39 cellular contexts compared by ENCODE assay signal in genomic region chr20:49335456-49335855, GRCh38.
"Had no signal": no experiment of that assay in that cellular context is flagged by ENCODE, and none has a peak within 500 bp of the region (broad histone marks: within the 10 kb centered on the region; RNA-seq: fewer than 3 reads in every experiment).

No MANE protein-coding gene starts in this region.

- H3K27ac ChIP-seq: adrenal gland, ascending aorta, body of pancreas, breast epithelium, cardiac muscle cell had no signal

- H3K27ac Mint-ChIP-seq: activated naive CD4-positive, alpha-beta T cell treated with anti-CD3 and anti-CD28 coated beads for 36 hours; activated naive CD4-positive, alpha-beta T cell treated with anti-CD3 and anti-CD28 coated beads, Interleukin-2, amount 10 ng/mL, durations not matched to agents 7 days and 5 days; activated naive CD4-positive, alpha-beta T cell treated with anti-CD3 and anti-CD28 coated beads, Interleukin-2, amount 50 U/mL, for 24 hours; activated naive CD4-positive, alpha-beta T cell treated with anti-CD3 and anti-CD28 coated beads, Interleukin-2, amount 50 U/mL, for 72 hours; activated naive CD8-positive, alpha-beta T cell; activated naive CD8-positive, alpha-beta T cell treated with anti-CD3 and anti-CD28 coated beads for 36 hours; activated naive CD8-positive, alpha-beta T cell treated with anti-CD3 and anti-CD28 coated beads, Interleukin-2, amount 10 ng/mL, durations not matched to agents 7 days and 5 days; activated naive CD8-positive, alpha-beta T cell treated with anti-CD3 and anti-CD28 coated beads, Interleukin-2, amount 50 U/mL, for 24 hours; activated T-cell treated with anti-CD3 and anti-CD28 coated beads, Interleukin-2, amount 50 U/mL, for 24 hours; activated T-cell treated with anti-CD3 and anti-CD28 coated beads, Interleukin-2, amount 50 U/mL, for 72 hours; activated T-helper 1 cell treated with anti-CD3 and anti-CD28 coated beads, Interleukin-12 subunit alpha, Interleukin-12 subunit beta, Interleukin-2, Interleukin-4 antibody, amounts not matched to agents 30 ng/mL and 10 ng/mL and 1 ng/mL, durations not matched to agents 14 hours and 24 hours and 36 hours; activated T-helper 17 cell treated with anti-CD3 and anti-CD28 coated beads, Interleukin-2, amount 50 U/mL, for 72 hours; activated T-helper 2 cell treated with anti-CD3 and anti-CD28 coated beads, Interferon-gamma antibody, Interleukin-2, Interleukin-4, amounts not matched to agents 10 μg/mL and 5 μg/mL and 100 μg/mL, durations not matched to agents 14 hours and 24 hours and 36 hours; brain had no signal

- DNase-seq: activated effector memory CD4-positive, alpha-beta T cell treated with anti-CD3 and anti-CD28 coated beads, Interleukin-2, amount 50 U/mL, for 16 hours; activated effector memory CD4-positive, alpha-beta T cell treated with Interleukin-2 at 50 U/mL for 16 hours; activated gamma-delta T cell; activated gamma-delta T cell treated with Interleukin-2 at 50 U/mL for 16 hours; activated naive CD4-positive, alpha-beta T cell treated with anti-CD3 and anti-CD28 coated beads for 36 hours; activated naive CD4-positive, alpha-beta T cell treated with anti-CD3 and anti-CD28 coated beads, Interleukin-2, amount 10 ng/mL, durations not matched to agents 7 days and 5 days; activated naive CD4-positive, alpha-beta T cell treated with anti-CD3 and anti-CD28 coated beads, Interleukin-2, amount 50 U/mL, for 16 hours; activated naive CD4-positive, alpha-beta T cell treated with Interleukin-2 at 50 U/mL for 16 hours; activated naive CD8-positive, alpha-beta T cell treated with anti-CD3 and anti-CD28 coated beads for 36 hours; activated naive CD8-positive, alpha-beta T cell treated with anti-CD3 and anti-CD28 coated beads, Interleukin-2, amount 10 ng/mL, durations not matched to agents 7 days and 5 days; activated naive CD8-positive, alpha-beta T cell treated with anti-CD3 and anti-CD28 coated beads, Interleukin-2, amount 50 U/mL, for 24 hours; activated T-cell treated with anti-CD3 and anti-CD28 coated beads, Interleukin-2, amount 50 U/mL, for 1 hour; activated T-cell treated with anti-CD3 and anti-CD28 coated beads, Interleukin-2, amount 50 U/mL, for 24 hours; activated T-cell treated with anti-CD3 and anti-CD28 coated beads, Interleukin-2, amount 50 U/mL, for 4 hours; activated T-cell treated with anti-CD3 and anti-CD28 coated beads, Interleukin-2, amount 50 U/mL, for 48 hours; activated T-cell treated with anti-CD3 and anti-CD28 coated beads, Interleukin-2, amount 50 U/mL, for 72 hours; adrenal gland; amniotic stem cell; amygdala; anterior cingulate cortex; aorta; body of pancreas; caudate nucleus; central memory CD4-positive, alpha-beta T cell; cerebellar nuclear complex had no signal

- H3K36me3 Mint-ChIP-seq: activated naive CD4-positive, alpha-beta T cell treated with anti-CD3 and anti-CD28 coated beads, Interleukin-2, amount 10 ng/mL, durations not matched to agents 7 days and 5 days; activated naive CD4-positive, alpha-beta T cell treated with anti-CD3 and anti-CD28 coated beads, Interleukin-2, amount 50 U/mL, for 24 hours; activated naive CD4-positive, alpha-beta T cell treated with anti-CD3 and anti-CD28 coated beads, Interleukin-2, amount 50 U/mL, for 72 hours; activated naive CD8-positive, alpha-beta T cell; activated naive CD8-positive, alpha-beta T cell treated with anti-CD3 and anti-CD28 coated beads for 36 hours; activated naive CD8-positive, alpha-beta T cell treated with anti-CD3 and anti-CD28 coated beads, Interleukin-2, amount 10 ng/mL, durations not matched to agents 7 days and 5 days; brain had no signal

- H3K9me3 ChIP-seq: adrenal gland, ascending aorta, body of pancreas, breast epithelium had no signal

- H3K4me1 Mint-ChIP-seq: activated naive CD4-positive, alpha-beta T cell treated with anti-CD3 and anti-CD28 coated beads, Interleukin-2, amount 10 ng/mL, durations not matched to agents 7 days and 5 days; activated naive CD4-positive, alpha-beta T cell treated with anti-CD3 and anti-CD28 coated beads, Interleukin-2, amount 50 U/mL, for 24 hours; activated naive CD8-positive, alpha-beta T cell treated with anti-CD3 and anti-CD28 coated beads for 36 hours; activated naive CD8-positive, alpha-beta T cell treated with anti-CD3 and anti-CD28 coated beads, Interleukin-2, amount 50 U/mL, for 24 hours; activated T-helper 17 cell treated with anti-CD3 and anti-CD28 coated beads, Interleukin-2, amount 50 U/mL, for 72 hours; central memory CD8-positive, alpha-beta T cell had no signal

- H3K27me3 ChIP-seq: ascending aorta, body of pancreas had no signal

- H3K36me3 ChIP-seq: adrenal gland, ascending aorta, breast epithelium, cardiac muscle cell had no signal

- H3K4me1 ChIP-seq: adrenal gland, body of pancreas, breast epithelium had no signal

- H3K9me3 Mint-ChIP-seq: activated naive CD4-positive, alpha-beta T cell treated with anti-CD3 and anti-CD28 coated beads for 36 hours; activated naive CD4-positive, alpha-beta T cell treated with anti-CD3 and anti-CD28 coated beads, Interleukin-2, amount 10 ng/mL, durations not matched to agents 7 days and 5 days; activated naive CD4-positive, alpha-beta T cell treated with anti-CD3 and anti-CD28 coated beads, Interleukin-2, amount 50 U/mL, for 24 hours; activated naive CD4-positive, alpha-beta T cell treated with anti-CD3 and anti-CD28 coated beads, Interleukin-2, amount 50 U/mL, for 72 hours; activated naive CD8-positive, alpha-beta T cell treated with anti-CD3 and anti-CD28 coated beads for 36 hours; activated naive CD8-positive, alpha-beta T cell treated with anti-CD3 and anti-CD28 coated beads, Interleukin-2, amount 10 ng/mL, durations not matched to agents 7 days and 5 days; activated naive CD8-positive, alpha-beta T cell treated with anti-CD3 and anti-CD28 coated beads, Interleukin-2, amount 50 U/mL, for 24 hours; activated T-cell treated with anti-CD3 and anti-CD28 coated beads, Interleukin-2, amount 50 U/mL, for 24 hours; activated T-cell treated with anti-CD3 and anti-CD28 coated beads, Interleukin-2, amount 50 U/mL, for 4 hours; activated T-cell treated with anti-CD3 and anti-CD28 coated beads, Interleukin-2, amount 50 U/mL, for 72 hours; activated T-helper 1 cell treated with anti-CD3 and anti-CD28 coated beads, Interleukin-12 subunit alpha, Interleukin-12 subunit beta, Interleukin-2, Interleukin-4 antibody, amounts not matched to agents 30 ng/mL and 10 ng/mL and 1 ng/mL, durations not matched to agents 14 hours and 24 hours and 36 hours; activated T-helper 17 cell treated with anti-CD3 and anti-CD28 coated beads, Interleukin-2, amount 50 U/mL, for 72 hours; activated T-helper 2 cell treated with anti-CD3 and anti-CD28 coated beads, Interferon-gamma antibody, Interleukin-2, Interleukin-4, amounts not matched to agents 10 μg/mL and 5 μg/mL and 100 μg/mL, durations not matched to agents 14 hours and 24 hours and 36 hours; central memory CD8-positive, alpha-beta T cell had no signal

- ATAC-seq: activated naive CD4-positive, alpha-beta T cell treated with anti-CD3 and anti-CD28 coated beads, Interleukin-2, amount 50 U/mL, for 72 hours; activated naive CD8-positive, alpha-beta T cell treated with anti-CD3 and anti-CD28 coated beads, Interleukin-2, amount 50 U/mL, for 24 hours; activated T-cell treated with anti-CD3 and anti-CD28 coated beads, Interleukin-2, amount 50 U/mL, for 4 hours; activated T-cell treated with anti-CD3 and anti-CD28 coated beads, Interleukin-2, amount 50 U/mL, for 72 hours; activated T-helper 17 cell treated with anti-CD3 and anti-CD28 coated beads, Interleukin-2, amount 50 U/mL, for 72 hours; body of pancreas had no signal

- H3K4me3 Mint-ChIP-seq: activated naive CD4-positive, alpha-beta T cell treated with anti-CD3 and anti-CD28 coated beads for 36 hours; activated naive CD4-positive, alpha-beta T cell treated with anti-CD3 and anti-CD28 coated beads, Interleukin-2, amount 10 ng/mL, durations not matched to agents 7 days and 5 days; activated naive CD4-positive, alpha-beta T cell treated with anti-CD3 and anti-CD28 coated beads, Interleukin-2, amount 50 U/mL, for 24 hours; activated naive CD8-positive, alpha-beta T cell; activated naive CD8-positive, alpha-beta T cell treated with anti-CD3 and anti-CD28 coated beads for 36 hours; activated naive CD8-positive, alpha-beta T cell treated with anti-CD3 and anti-CD28 coated beads, Interleukin-2, amount 10 ng/mL, durations not matched to agents 7 days and 5 days; activated naive CD8-positive, alpha-beta T cell treated with anti-CD3 and anti-CD28 coated beads, Interleukin-2, amount 50 U/mL, for 24 hours; activated T-cell treated with anti-CD3 and anti-CD28 coated beads, Interleukin-2, amount 50 U/mL, for 24 hours; activated T-cell treated with anti-CD3 and anti-CD28 coated beads, Interleukin-2, amount 50 U/mL, for 4 hours; activated T-cell treated with anti-CD3 and anti-CD28 coated beads, Interleukin-2, amount 50 U/mL, for 72 hours; activated T-helper 1 cell treated with anti-CD3 and anti-CD28 coated beads, Interleukin-12 subunit alpha, Interleukin-12 subunit beta, Interleukin-2, Interleukin-4 antibody, amounts not matched to agents 30 ng/mL and 10 ng/mL and 1 ng/mL, durations not matched to agents 14 hours and 24 hours and 36 hours; activated T-helper 17 cell treated with anti-CD3 and anti-CD28 coated beads, Interleukin-2, amount 50 U/mL, for 72 hours; brain; central memory CD8-positive, alpha-beta T cell had no signal

- FAIRE-seq: astrocyte, bronchial epithelial cell, colon had no signal

- H3K4me3 ChIP-seq: adrenal gland, ascending aorta, body of pancreas, breast epithelium, cardiac muscle cell had no signal
